In the genomic region with DNA sequence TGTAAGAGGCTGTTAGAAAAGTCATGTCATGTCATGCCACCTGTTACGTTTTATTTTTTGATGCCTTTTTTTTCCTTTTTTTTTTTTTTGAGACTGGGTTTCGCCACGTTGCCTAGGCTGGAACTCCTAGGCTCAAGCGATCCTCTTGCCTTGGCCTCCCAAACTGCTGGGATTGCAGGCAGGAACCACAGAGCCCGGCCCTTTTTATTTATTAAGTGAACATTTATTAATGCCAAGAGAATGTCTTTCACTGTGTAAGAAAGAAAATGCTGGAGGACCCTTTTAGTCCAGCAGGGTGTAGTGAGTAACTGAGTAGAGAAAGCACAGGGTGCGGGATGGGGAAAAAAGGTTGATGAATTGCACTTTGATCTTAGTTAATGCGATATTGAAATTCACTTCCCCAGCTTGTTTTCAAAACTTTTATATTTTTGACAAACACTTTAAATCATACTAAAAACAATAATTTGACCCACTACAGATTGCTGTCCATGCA, we compare ENCODE assay signal across 9 cellular contexts. TPM values are rescaled to one million over a fixed set of nuclear protein-coding genes. Genes with fewer than 3 reads are reported as not detected.
DNase-seq lines count a peak whose midpoint lies in the region; ATAC-seq, FAIRE-seq and TF ChIP-seq lines count a peak whose summit lies in the region.
"Had no signal": no experiment of that assay in that cellular context is flagged by ENCODE, and none has a peak within 500 bp of the region (broad histone marks: within the 10 kb centered on the region; RNA-seq: fewer than 3 reads in every experiment).

No MANE protein-coding gene starts in this region.

- peaks cover 42% of the 10 kb centered on the region for H3K79me2 ChIP-seq in HCT116 (ENCODE audit: insufficient read depth, low read length)

- POLR2A ChIA-PET in HCT116 (lab: Charles Lee), result interaction anchor here (0.7 kb wide), 1 partner anchor 762 kb away, joined by 3 read pairs; no protein-coding TSS in a partner anchor

- TF ChIP-seq RAD21 in HCT116 (IDR thresholded peaks at IDR 0.05; ENCODE audit: low read depth), result no peak

- peak overlapping the region; percentile 89 for H3K4me3 Mint-ChIP-seq in activated T-helper 1 cell treated with anti-CD3 and anti-CD28 coated beads, Interleukin-12 subunit alpha, Interleukin-12 subunit beta, Interleukin-2, Interleukin-4 antibody, amounts not matched to agents 30 ng/mL and 10 ng/mL and 1 ng/mL, durations not matched to agents 14 hours and 24 hours and 36 hours

- H3K27ac ChIP-seq in BLaER1 (peak overlapping the region; percentile 99), HCT116 (ENCODE audit: low read depth, low read length) (no peak overlapping the region)
- H3K27ac ChIP-seq: SJCRH30 had no signal

- H3K4me2 ChIP-seq in BLaER1, result peak overlapping the region; percentile 90
- H3K4me2 ChIP-seq in HCT116 (ENCODE audit: low read length), result 0 out of 2 replicates have a peak overlapping the region, but pooled peaks have one; percentile 83

- peak overlapping the region; percentile 86 for H3K27ac Mint-ChIP-seq in activated T-helper 1 cell treated with anti-CD3 and anti-CD28 coated beads, Interleukin-12 subunit alpha, Interleukin-12 subunit beta, Interleukin-2, Interleukin-4 antibody, amounts not matched to agents 30 ng/mL and 10 ng/mL and 1 ng/mL, durations not matched to agents 14 hours and 24 hours and 36 hours

- CTCF ChIA-PET in HCT116 (lab: Charles Lee), result interaction anchor here (4.1 kb wide), 1 partner anchor 238 kb away, joined by 14 read pairs; no protein-coding TSS in a partner anchor

- H3K36me3 ChIP-seq in BLaER1 (peaks cover 16% of the 10 kb centered on the region), HCT116 (ENCODE audit: control insufficient read depth in 1 of 2, insufficient read depth in 2 of 2, low read length in 2 of 2) (peaks cover 0 to 5% of the 10 kb centered on the region in 2 experiments; a peak in 2 of 4 replicates), mucosa of descending colon (ENCODE audit: low read depth) (no peaks in the 10 kb centered on the region)

- H3K27me3 Mint-ChIP-seq in activated T-helper 1 cell treated with anti-CD3 and anti-CD28 coated beads, Interleukin-12 subunit alpha, Interleukin-12 subunit beta, Interleukin-2, Interleukin-4 antibody, amounts not matched to agents 30 ng/mL and 10 ng/mL and 1 ng/mL, durations not matched to agents 14 hours and 24 hours and 36 hours (ENCODE audit: insufficient read depth), result peaks cover 2% of the 10 kb centered on the region

- peaks cover 28% of the 10 kb centered on the region for H3K36me3 Mint-ChIP-seq in activated T-helper 1 cell treated with anti-CD3 and anti-CD28 coated beads, Interleukin-12 subunit alpha, Interleukin-12 subunit beta, Interleukin-2, Interleukin-4 antibody, amounts not matched to agents 30 ng/mL and 10 ng/mL and 1 ng/mL, durations not matched to agents 14 hours and 24 hours and 36 hours (ENCODE audit: low read depth)

- RAD21 ChIA-PET in HCT116 (lab: Charles Lee; ENCODE audit: low non-redundant PET in 1 of 2, low total read pairs in 2 of 2, uncharacterized antibody in 2 of 2, unreplicated experiment in 2 of 2), result interaction anchor here in 1 of 2 experiments (0.5 kb wide), 1 partner anchor 34 kb away, joined by 5 read pairs; no protein-coding TSS in a partner anchor

- peaks cover 42% of the 10 kb centered on the region for H3K4me1 Mint-ChIP-seq in activated T-helper 1 cell treated with anti-CD3 and anti-CD28 coated beads, Interleukin-12 subunit alpha, Interleukin-12 subunit beta, Interleukin-2, Interleukin-4 antibody, amounts not matched to agents 30 ng/mL and 10 ng/mL and 1 ng/mL, durations not matched to agents 14 hours and 24 hours and 36 hours (ENCODE audit: low read depth)

- H3K9me3 Mint-ChIP-seq in activated T-helper 1 cell treated with anti-CD3 and anti-CD28 coated beads, Interleukin-12 subunit alpha, Interleukin-12 subunit beta, Interleukin-2, Interleukin-4 antibody, amounts not matched to agents 30 ng/mL and 10 ng/mL and 1 ng/mL, durations not matched to agents 14 hours and 24 hours and 36 hours, result no peaks in the 10 kb centered on the region

- peaks cover 23% of the 10 kb centered on the region for H4K20me1 ChIP-seq in BLaER1
- no peaks in the 10 kb centered on the region for H4K20me1 ChIP-seq in HCT116 (ENCODE audit: insufficient read depth)

- no peaks in the 10 kb centered on the region for H3K9me3 ChIP-seq in BLaER1
- no peaks in the 10 kb centered on the region for H3K9me3 ChIP-seq in HCT116 (ENCODE audit: control insufficient read depth in 1 of 2, insufficient read depth in 1 of 2, low read depth in 1 of 2, low read length in 2 of 2)
- H3K9me3 ChIP-seq in mucosa of descending colon, result no peaks in the 10 kb centered on the region
- H3K9me3 ChIP-seq: SJCRH30 had no signal

- H3K4me3 ChIP-seq in BLaER1 (peak overlapping the region; percentile 97), HCT116 (replicated peaks in 1 of 2; ENCODE audit: low read depth in 1 of 2, low read length in 2 of 2) (no peak overlapping the region), mucosa of descending colon (no peak overlapping the region)
- H3K4me3 ChIP-seq: SJCRH30 had no signal

- H2AFZ ChIP-seq in HCT116 (ENCODE audit: low read depth, low read length, poor library complexity, severe bottlenecking), result no peak overlapping the region

- no peaks in the 10 kb centered on the region for H3K9me2 ChIP-seq in HCT116 (ENCODE audit: insufficient read depth)

- H3K27me3 ChIP-seq in BLaER1, result no peaks in the 10 kb centered on the region
- H3K27me3 ChIP-seq in HCT116 (ENCODE audit: insufficient read depth, low read length), result no peaks in the 10 kb centered on the region
- H3K27me3 ChIP-seq: SJCRH30 had no signal

- TF ChIP-seq POLR2A in HCT116 (IDR thresholded peaks at IDR 0.05; ENCODE audit: borderline replicate concordance, extremely low read depth, insufficient read depth, insufficient read length), result no peak

- peak overlapping the region; percentile 100 for H3K9ac ChIP-seq in BLaER1
- no peak overlapping the region for H3K9ac ChIP-seq in HCT116 (ENCODE audit: low read length)

- no TSS peak for BruUV-seq in HCT116 (replicated peaks; lab: Mats Ljungman, UMichigan)

- ATAC-seq in HCT116 (no peak), mucosa of descending colon (no peak), GM21360 (IDR thresholded peaks at IDR 0.05; ENCODE audit: unreplicated experiment) (no peak)

- H3K4me1 ChIP-seq in BLaER1 (peaks cover 68% of the 10 kb centered on the region), HCT116 (ENCODE audit: control insufficient read depth in 1 of 2, insufficient read depth in 2 of 2, low read length in 2 of 2) (peaks cover 7 to 20% of the 10 kb centered on the region in 2 experiments), mucosa of descending colon (ENCODE audit: low read depth) (peaks cover 29% of the 10 kb centered on the region)
- H3K4me1 ChIP-seq: SJCRH30 had no signal

- TF ChIP-seq CTCF in HCT116 (IDR thresholded peaks at IDR 0.05 in 2 of 3, conservative IDR thresholded peaks at IDR 0.05 in 1 of 3; ENCODE audit: borderline replicate concordance in 1 of 3, insufficient read depth in 1 of 3, low read depth in 2 of 3, low read length in 2 of 3) (no peak; a peak in 1 of 6 replicates), mucosa of descending colon (IDR thresholded peaks at IDR 0.05) (no peak)

- intact Hi-C loops in HCT116 (cut with micrococcal nuclease) (no loop called here), mucosa of descending colon (cut with DNase I, micrococcal nuclease) (no loop called here)
- intact Hi-C loops in activated T-helper 1 cell treated with anti-CD3 and anti-CD28 coated beads, Interleukin-12 subunit alpha, Interleukin-12 subunit beta, Interleukin-2, Interleukin-4 antibody, amounts not matched to agents 30 ng/mL and 10 ng/mL and 1 ng/mL, durations not matched to agents 14 hours and 24 hours and 36 hours (cut with micrococcal nuclease), result no loop called here

- FAIRE-seq in RCC 7860 (lab: Jason Lieb, UNC), result no peak

- DNase-seq in HCT116 (ENCODE audit: low read depth, low spot score) (no peak), mucosa of descending colon (peak in 2 of 3 donors; percentile 12 to 26), RCC 7860 (ENCODE audit: low spot score) (no peak), HK-2 (ENCODE audit: unreplicated experiment) (no peak), iPS-NIHi11 (ENCODE audit: low spot score) (no peak)
- no peak for DNase-seq in activated T-helper 1 cell treated with anti-CD3 and anti-CD28 coated beads, Interleukin-12 subunit alpha, Interleukin-12 subunit beta, Interleukin-2, Interleukin-4 antibody, amounts not matched to agents 30 ng/mL and 10 ng/mL and 1 ng/mL, durations not matched to agents 14 hours and 24 hours and 36 hours (ENCODE audit: low spot score)

TF ChIP-seq in HCT116, 20 proteins besides CTCF, POLR2A, EP300 and RAD21 (continues in another document):
- TF ChIP-seq ELF1 (IDR thresholded peaks at IDR 0.05; ENCODE audit: borderline replicate concordance, low read depth) (no peak), SRF (IDR thresholded peaks at IDR 0.05; ENCODE audit: low read depth) (no peak)

RNA-seq across cellular contexts. Expression of gene XBP1, which starts 2.3 kb away (rescaled TPM):
- 81.3 TPM for total RNA-seq in HCT116 (2021; ENCODE audit: unreplicated experiment)
- polyA plus RNA-seq in HCT116 (2012), result 69.4 and 78.7 TPM in 2 replicates
- total RNA-seq in activated T-helper 1 cell treated with anti-CD3 and anti-CD28 coated beads, Interleukin-12 subunit alpha, Interleukin-12 subunit beta, Interleukin-2, Interleukin-4 antibody, amounts not matched to agents 30 ng/mL and 10 ng/mL and 1 ng/mL, durations not matched to agents 14 hours and 24 hours and 36 hours, result 177 and 181 TPM in 2 replicates
- 100 to 1,000 TPM; 116 to 238 (median 132) TPM for total RNA-seq in mucosa of descending colon

RNA-seq across cellular contexts. Expression of gene CCDC117, which starts 30.1 kb away (rescaled TPM):
- total RNA-seq in HCT116 (2021; ENCODE audit: unreplicated experiment) (22.1 TPM), mucosa of descending colon (10 to 100 TPM; 14.4 to 26.6 (median 17.1) TPM)
- 4.9 and 7.7 TPM in 2 replicates for polyA plus RNA-seq in HCT116 (2012)
- 46.4 and 52.8 TPM in 2 replicates for total RNA-seq in activated T-helper 1 cell treated with anti-CD3 and anti-CD28 coated beads, Interleukin-12 subunit alpha, Interleukin-12 subunit beta, Interleukin-2, Interleukin-4 antibody, amounts not matched to agents 30 ng/mL and 10 ng/mL and 1 ng/mL, durations not matched to agents 14 hours and 24 hours and 36 hours

Comparison
In these comparisons a context has a peak if more than half of its experiments do, and no peak if none do; other contexts are left out.
1. DNase-seq: peak in mucosa of descending colon (2 of 3); none in HCT116 (single experiment), activated T-helper 1 cell treated with anti-CD3 and anti-CD28 coated beads, Interleukin-12 subunit alpha, Interleukin-12 subunit beta, Interleukin-2, Interleukin-4 antibody, amounts not matched to agents 30 ng/mL and 10 ng/mL and 1 ng/mL, durations not matched to agents 14 hours and 24 hours and 36 hours (single experiment), RCC 7860 (single experiment), HK-2 (single experiment) and iPS-NIHi11 (single experiment).